34 cellular contexts compared by ENCODE assay signal in genomic region chr9:22588918-22589317, GRCh38.
"Had no signal": no experiment of that assay in that cellular context is flagged by ENCODE, and none has a peak within 500 bp of the region (broad histone marks: within the 10 kb centered on the region; RNA-seq: fewer than 3 reads in every experiment).

No MANE protein-coding gene starts in this region.

- H3K36me3 ChIP-seq: adrenal gland, ascending aorta, brain microvascular endothelial cell, breast epithelium, cardiac muscle cell had no signal

- DNase-seq: activated effector memory CD4-positive, alpha-beta T cell treated with anti-CD3 and anti-CD28 coated beads, Interleukin-2, amount 50 U/mL, for 16 hours; activated effector memory CD4-positive, alpha-beta T cell treated with Interleukin-2 at 50 U/mL for 16 hours; activated gamma-delta T cell; activated gamma-delta T cell treated with Interleukin-2 at 50 U/mL for 16 hours; activated naive CD4-positive, alpha-beta T cell; activated naive CD4-positive, alpha-beta T cell treated with anti-CD3 and anti-CD28 coated beads for 36 hours; activated naive CD4-positive, alpha-beta T cell treated with anti-CD3 and anti-CD28 coated beads, Interleukin-2, amount 10 ng/mL, durations not matched to agents 7 days and 5 days; activated naive CD4-positive, alpha-beta T cell treated with anti-CD3 and anti-CD28 coated beads, Interleukin-2, amount 50 U/mL, for 16 hours; activated naive CD4-positive, alpha-beta T cell treated with Interleukin-2 at 50 U/mL for 16 hours; activated naive CD8-positive, alpha-beta T cell treated with anti-CD3 and anti-CD28 coated beads for 36 hours; activated naive CD8-positive, alpha-beta T cell treated with anti-CD3 and anti-CD28 coated beads, Interleukin-2, amount 10 ng/mL, durations not matched to agents 7 days and 5 days; activated naive CD8-positive, alpha-beta T cell treated with anti-CD3 and anti-CD28 coated beads, Interleukin-2, amount 50 U/mL, for 24 hours; activated T-cell treated with anti-CD3 and anti-CD28 coated beads for 4 hours; activated T-cell treated with anti-CD3 and anti-CD28 coated beads, Interleukin-2, amount 50 U/mL, for 1 hour; activated T-cell treated with anti-CD3 and anti-CD28 coated beads, Interleukin-2, amount 50 U/mL, for 24 hours; activated T-cell treated with anti-CD3 and anti-CD28 coated beads, Interleukin-2, amount 50 U/mL, for 4 hours; activated T-cell treated with anti-CD3 and anti-CD28 coated beads, Interleukin-2, amount 50 U/mL, for 48 hours; activated T-cell treated with anti-CD3 and anti-CD28 coated beads, Interleukin-2, amount 50 U/mL, for 72 hours; adrenal gland; amniotic stem cell; amygdala; anterior cingulate cortex; body of pancreas; brain microvascular endothelial cell; caudate nucleus; central memory CD4-positive, alpha-beta T cell; cerebellar nuclear complex had no signal

- ATAC-seq: activated naive CD4-positive, alpha-beta T cell treated with anti-CD3 and anti-CD28 coated beads, Interleukin-2, amount 50 U/mL, for 72 hours; activated naive CD8-positive, alpha-beta T cell treated with anti-CD3 and anti-CD28 coated beads, Interleukin-2, amount 50 U/mL, for 24 hours; activated T-cell treated with anti-CD3 and anti-CD28 coated beads, Interleukin-2, amount 50 U/mL, for 4 hours; activated T-cell treated with anti-CD3 and anti-CD28 coated beads, Interleukin-2, amount 50 U/mL, for 72 hours; activated T-helper 17 cell treated with anti-CD3 and anti-CD28 coated beads, Interleukin-2, amount 50 U/mL, for 72 hours; body of pancreas had no signal

- H3K4me3 ChIP-seq: adrenal gland, ascending aorta, body of pancreas, breast epithelium, cardiac muscle cell had no signal

- H3K27ac ChIP-seq: adrenal gland, ascending aorta, body of pancreas, brain microvascular endothelial cell, breast epithelium, cardiac muscle cell had no signal

- H3K4me1 ChIP-seq: adrenal gland, ascending aorta, body of pancreas, breast epithelium had no signal

- H3K9me3 ChIP-seq: adrenal gland, ascending aorta, body of pancreas, breast epithelium had no signal

- FAIRE-seq: astrocyte, bronchial epithelial cell had no signal

- H3K27me3 ChIP-seq: adrenal gland, ascending aorta, body of pancreas, brain microvascular endothelial cell, breast epithelium, cardiac muscle cell had no signal
